ENCODE assay signal across 1 cellular context in genomic region chr5:175382171-175382570, GRCh38.
TF ChIP-seq lines count a peak whose summit lies in the region.

No MANE protein-coding gene starts in this region.

TF ChIP-seq in H1, 55 proteins besides CTCF, POLR2A, EP300 and RAD21 (continued from another document):
- TF ChIP-seq CHD7 (IDR thresholded peaks at IDR 0.05; ENCODE audit: insufficient replicate concordance, low read length) (no peak), TAF7 (optimal IDR thresholded peaks at IDR 0.05; ENCODE audit: borderline replicate concordance, low read depth, low read length) (no peak), SIX5 (IDR thresholded peaks at IDR 0.05; ENCODE audit: low read depth, low read length) (no peak), ATF3 (IDR thresholded peaks at IDR 0.05; ENCODE audit: insufficient read depth, low read depth, low read length) (no peak), E2F6 (IDR thresholded peaks at IDR 0.05) (no peak), SUZ12 (IDR thresholded peaks at IDR 0.05; ENCODE audit: low read length) (no peak), HDAC6 (IDR thresholded peaks at IDR 0.05; ENCODE audit: low read depth, low read length) (no peak), BRCA1 (IDR thresholded peaks at IDR 0.05; ENCODE audit: low read depth, low read length) (no peak)
TF ChIP-seq in H1: peak in this region for 0.
